ENCODE assay signal across 26 cellular contexts in the genomic region with DNA sequence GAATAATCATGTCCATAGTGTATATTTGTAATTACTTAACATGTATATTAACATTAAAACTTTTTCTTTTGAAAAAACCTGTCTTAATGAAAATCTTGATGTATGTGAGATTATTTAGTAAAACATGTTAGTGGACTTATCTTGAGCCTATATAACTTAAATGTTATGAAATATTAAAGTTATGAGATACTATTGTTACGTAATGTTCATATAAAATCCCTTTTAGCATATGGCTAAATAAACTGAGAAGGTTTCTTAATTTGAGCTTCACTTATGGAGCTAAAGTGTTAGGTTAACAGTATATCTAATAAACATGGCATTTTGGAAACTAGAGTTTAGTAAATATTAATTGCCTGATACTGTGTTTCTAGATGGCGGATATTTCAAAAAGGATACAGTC. TPM values are rescaled to one million over a fixed set of nuclear protein-coding genes. Genes with fewer than 3 reads are reported as not detected.
DNase-seq lines count a peak whose midpoint lies in the region; ATAC-seq, FAIRE-seq and TF ChIP-seq lines count a peak whose summit lies in the region.
"Had no signal": no experiment of that assay in that cellular context is flagged by ENCODE, and none has a peak within 500 bp of the region (broad histone marks: within the 10 kb centered on the region; RNA-seq: fewer than 3 reads in every experiment).

No MANE protein-coding gene starts in this region.

- H3K79me2 ChIP-seq in HepG2 (ENCODE audit: insufficient read depth, low read length) = peaks cover 7% of the 10 kb centered on the region
- H3K79me2 ChIP-seq in K562 (ENCODE audit: control insufficient read depth, insufficient read depth, low read length) = no peaks in the 10 kb centered on the region

- H3K9me1 ChIP-seq in K562 (ENCODE audit: control insufficient read depth, insufficient read depth, low read length) = no peaks in the 10 kb centered on the region

- FAIRE-seq in HepG2 (lab: Jason Lieb, UNC) (no peak), K562 (lab: Jason Lieb, UNC) (no peak), small intestine (lab: Jason Lieb, UNC) (peak; percentile 83)
- FAIRE-seq: A549, D721Med, GM12891, GM18507, H54 had no signal

- CTCF ChIA-PET in HepG2 (lab: Yijun Ruan, JAX; ENCODE audit: low intra/inter-chr PET ratio, low total read pairs) (no interaction called here), K562 (lab: Yijun Ruan, JAX; ENCODE audit: low intra/inter-chr PET ratio) (no interaction called here)

- H3K4me2 ChIP-seq in HepG2 (ENCODE audit: low read depth, low read length) (no peak overlapping the region), K562 (ENCODE audit: insufficient read depth, low read length) (no peak overlapping the region)
- H3K4me2 ChIP-seq: A549; BLaER1 treated with 17β-estradiol and CSF1 and Interleukin-3, amounts not matched to agents 10 nM and 100 nM had no signal

- ATAC-seq in HepG2 (no peak), right lobe of liver (no peak), K562 (no peak), SK-N-SH treated with all-trans-retinoic acid at 6 μM for 48 hours (no peak), GM21447 (IDR thresholded peaks at IDR 0.05; ENCODE audit: unreplicated experiment) (no peak), HG03097 (IDR thresholded peaks at IDR 0.05; ENCODE audit: low FRiP score, unreplicated experiment) (no peak)
- ATAC-seq: A549 had no signal

- in situ Hi-C loops in HepG2 (cut with HindIII; ENCODE audit: extremely low pct_ligation_motif_present, low pct_unique_long_range_greater_than_20kb) (no loop called here), K562 (cut with MboI) (no loop called here)

- POLR2A ChIA-PET in HepG2 (lab: Yijun Ruan, JAX) (interaction anchor here (1.8 kb wide), 1 partner anchor 123 kb away, joined by 5 read pairs; the partner anchor contains the start of gene TRAPPC6B), K562 (lab: Yijun Ruan, JAX) (no interaction called here)

- TF ChIP-seq CTCF in HepG2 (CRISPR knock-in tag; IDR thresholded peaks at IDR 0.05) (no peak), right lobe of liver (IDR thresholded peaks at IDR 0.05) (no peak), K562 (IDR thresholded peaks at IDR 0.05 in 2 of 3, conservative IDR thresholded peaks at IDR 0.05 in 1 of 3; ENCODE audit: insufficient read depth in 2 of 3, low read depth in 1 of 3, low read length in 3 of 3) (no peak), fibroblast of villous mesenchyme (IDR thresholded peaks at IDR 0.05; ENCODE audit: insufficient read depth, low read depth, low read length) (no peak)

- H3K27me3 ChIP-seq in HepG2 (ENCODE audit: control insufficient read depth in 1 of 2, insufficient read depth in 2 of 2, low read length in 2 of 2) (no peaks in the 10 kb centered on the region), right lobe of liver (no peaks in the 10 kb centered on the region), K562 (ENCODE audit: control insufficient read depth in 2 of 2, insufficient read depth in 2 of 2, low read length in 2 of 2) (no peaks in the 10 kb centered on the region), small intestine (ENCODE audit: control insufficient read depth in 2 of 2, insufficient read depth in 2 of 2, low read length in 2 of 2) (no peaks in the 10 kb centered on the region)
- H3K27me3 ChIP-seq: BE2C; BLaER1 treated with 17β-estradiol and CSF1 and Interleukin-3, amounts not matched to agents 10 nM and 100 nM had no signal

- H4K20me1 ChIP-seq in HepG2 (ENCODE audit: insufficient read depth, low read length) = 0 out of 2 replicates have a peak, but pooled peaks cover 4% of the 10 kb centered on the region
- H4K20me1 ChIP-seq in K562 (replicated peaks; ENCODE audit: control insufficient read depth, insufficient read depth, low read length) = no peaks in the 10 kb centered on the region
- H4K20me1 ChIP-seq: BLaER1 treated with 17β-estradiol and CSF1 and Interleukin-3, amounts not matched to agents 10 nM and 100 nM had no signal

- H3K4me3 ChIP-seq in HepG2 (replicated peaks in 1 of 3; ENCODE audit: insufficient read depth in 1 of 3, low read depth in 2 of 3, low read length in 3 of 3) (no peak overlapping the region), right lobe of liver (no peak overlapping the region), K562 (no peak overlapping the region), fibroblast of villous mesenchyme (ENCODE audit: low read depth, low read length) (no peak overlapping the region), small intestine (ENCODE audit: low read depth in 1 of 2, low read length in 2 of 2) (no peak overlapping the region)
- H3K4me3 ChIP-seq: A549; BLaER1 treated with 17β-estradiol and CSF1 and Interleukin-3, amounts not matched to agents 10 nM and 100 nM; HAP-1 had no signal

- TF ChIP-seq POLR2A in HepG2 (IDR thresholded peaks at IDR 0.05; ENCODE audit: insufficient read depth in 1 of 2, low read depth in 2 of 2, low read length in 2 of 2) (no peak), right lobe of liver (IDR thresholded peaks at IDR 0.05) (no peak), K562 (conservative IDR thresholded peaks at IDR 0.05) (no peak)

- TF ChIP-seq EP300 in HepG2 (IDR thresholded peaks at IDR 0.05; ENCODE audit: low read depth in 2 of 2, low read length in 2 of 2) (no peak), HepG2 (CRISPR knock-in tag; IDR thresholded peaks at IDR 0.05; ENCODE audit: borderline replicate concordance) (no peak), K562 (IDR thresholded peaks at IDR 0.05; ENCODE audit: low read length) (no peak)

- H3K36me3 ChIP-seq in HepG2 (replicated peaks in 1 of 2; ENCODE audit: control insufficient read depth in 1 of 2, insufficient read depth in 2 of 2, low read length in 2 of 2) = peaks cover 25 to 87% of the 10 kb centered on the region in 2 experiments
- H3K36me3 ChIP-seq in right lobe of liver = peaks cover 4 to 88% (median 41%) of the 10 kb centered on the region in 4 donors
- peaks cover 21% of the 10 kb centered on the region; the same call in 1 of the 3 replicates for H3K36me3 ChIP-seq in K562 (ENCODE audit: control insufficient read depth, insufficient read depth, low read length)
- H3K36me3 ChIP-seq in small intestine (ENCODE audit: control insufficient read depth in 2 of 2, insufficient read depth in 2 of 2, low read length in 2 of 2) = peaks cover 12 to 20% of the 10 kb centered on the region in 2 donors

- TF ChIP-seq RAD21 in HepG2 (CRISPR knock-in tag; IDR thresholded peaks at IDR 0.05) = no peak
- TF ChIP-seq RAD21 in K562 (CRISPR knock-in tag; conservative IDR thresholded peaks at IDR 0.05 in 1 of 2, IDR thresholded peaks at IDR 0.05 in 1 of 2) = no peak

- intact Hi-C loops in HepG2 (cut with micrococcal nuclease; ENCODE audit: unreplicated experiment) (no loop called here), right lobe of liver (cut with DNase I) (no loop called here), K562 (cut with micrococcal nuclease) (no loop called here)

- BruUV-seq in HepG2 (replicated peaks; lab: Mats Ljungman, UMichigan) (no TSS peak), K562 (replicated peaks; lab: Mats Ljungman, UMichigan) (no TSS peak)

- no peak for DNase-seq in HepG2 (ENCODE audit: low spot score)
- DNase-seq in right lobe of liver = no peak
- no peak for DNase-seq in K562 (ENCODE audit: extremely low read depth in 1 of 4, low spot score in 3 of 4)
- peak; percentile 13 for DNase-seq in fibroblast of villous mesenchyme (ENCODE audit: low read depth)
- DNase-seq in small intestine = no peak
- DNase-seq: ACHN; AML-193; BE2C; CD4-positive, alpha-beta T cell; CD8-positive, alpha-beta memory T cell; DMS 273 treated with DMSO at 0.1 percent for 48 hours; DMS79; EL; GF-D8; GOT3 had no signal

- H3K4me1 ChIP-seq in HepG2 (ENCODE audit: insufficient read depth, low read length) = no peaks in the 10 kb centered on the region
- no peaks in the 10 kb centered on the region for H3K4me1 ChIP-seq in right lobe of liver
- H3K4me1 ChIP-seq in K562 (replicated peaks in 1 of 2; ENCODE audit: control insufficient read depth in 2 of 2, insufficient read depth in 2 of 2, low read length in 2 of 2) = no peaks in the 10 kb centered on the region
- H3K4me1 ChIP-seq in small intestine (ENCODE audit: control insufficient read depth in 2 of 2, insufficient read depth in 1 of 2, low read depth in 1 of 2, low read length in 1 of 2) = no peaks in the 10 kb centered on the region
- H3K4me1 ChIP-seq: A549; BE2C; BLaER1 treated with 17β-estradiol and CSF1 and Interleukin-3, amounts not matched to agents 10 nM and 100 nM; HAP-1 had no signal

- H2AFZ ChIP-seq in HepG2 (ENCODE audit: low read length) (no peak overlapping the region), K562 (ENCODE audit: low read depth, low read length) (no peak overlapping the region)

- 96% methylated on average over 2 of the region's 2 CpGs for WGBS in HepG2 (ENCODE audit: low lambda C conversion rate)
- WGBS in right lobe of liver (ENCODE audit: insufficient coverage, low coverage, low lambda C conversion rate, missing lambda C conversion rate) = 93% methylated on average over 2 of the region's 2 CpGs
- 92% methylated on average over 2 of the region's 2 CpGs for WGBS in K562 (ENCODE audit: insufficient coverage, low coverage, missing lambda C conversion rate)
- 98 to 100% (median 99%) methylated on average over 2 of the region's 2 CpGs for WGBS in small intestine, 3 donors

- no peak overlapping the region for H3K9ac ChIP-seq in HepG2 (ENCODE audit: insufficient read depth, low read depth, low read length)
- H3K9ac ChIP-seq in K562 (ENCODE audit: insufficient read depth in 1 of 2, low read depth in 2 of 2, low read length in 2 of 2) = no peak overlapping the region
- H3K9ac ChIP-seq: BLaER1 treated with 17β-estradiol and CSF1 and Interleukin-3, amounts not matched to agents 10 nM and 100 nM had no signal

- no peaks in the 10 kb centered on the region for H3K9me3 ChIP-seq in HepG2 (ENCODE audit: low read length)
- H3K9me3 ChIP-seq in right lobe of liver = no peaks in the 10 kb centered on the region
- H3K9me3 ChIP-seq in K562 (replicated peaks; ENCODE audit: control insufficient read depth, insufficient read depth, low read depth, low read length) = no peaks in the 10 kb centered on the region
- no peaks in the 10 kb centered on the region for H3K9me3 ChIP-seq in small intestine (ENCODE audit: control insufficient read depth, low read depth)
- H3K9me3 ChIP-seq: A549; BE2C; BLaER1 treated with 17β-estradiol and CSF1 and Interleukin-3, amounts not matched to agents 10 nM and 100 nM; HAP-1 had no signal

- H3K27ac ChIP-seq in HepG2 (ENCODE audit: extremely low read length, insufficient read depth, low read length) (no peak overlapping the region), right lobe of liver (no peak overlapping the region), K562 (ENCODE audit: extremely low read depth, low read depth, low read length) (no peak overlapping the region), small intestine (ENCODE audit: low read depth in 1 of 2, low read length in 1 of 2) (no peak overlapping the region)
- H3K27ac ChIP-seq: 22Rv1; A549; BLaER1 treated with 17β-estradiol and CSF1 and Interleukin-3, amounts not matched to agents 10 nM and 100 nM had no signal

RNA-seq across cellular contexts. Expression of gene MIA2, which starts 59.9 kb away (rescaled TPM):
- total RNA-seq in HepG2 (2016; rRNA removed; fragmentation: Illumina TruSeq; extraction: Trizol) = 119 and 158 TPM in 2 replicates
- total RNA-seq in HepG2 (2016; cell fraction: cytosol; rRNA removed; fragmentation: Illumina TruSeq; extraction: Trizol; ENCODE audit: low read depth) = 154 and 169 TPM in 2 replicates
- 111 and 161 TPM in 2 replicates for total RNA-seq in HepG2 (2016; cell fraction: insoluble cytoplasmic fraction; rRNA removed; fragmentation: Illumina TruSeq; extraction: Trizol)
- 165 and 196 TPM in 2 replicates for total RNA-seq in HepG2 (2016; cell fraction: membrane; rRNA removed; fragmentation: Illumina TruSeq; extraction: Trizol)
- 192 and 219 TPM in 2 replicates for total RNA-seq in HepG2 (2016; cell fraction: nucleus; rRNA removed; fragmentation: Illumina TruSeq; extraction: Trizol)
- 131 and 134 TPM in 2 replicates for polyA plus RNA-seq in HepG2 (2011; rRNA removed)
- 57.1 and 79.7 TPM in 2 replicates for polyA plus RNA-seq in HepG2 (2011; cell fraction: cytosol; rRNA removed)
- polyA plus RNA-seq in HepG2 (2011; cell fraction: nucleus; rRNA removed) = 77.3 and 94.7 TPM in 2 replicates
- polyA plus RNA-seq in HepG2 (2012) = 103 and 118 TPM in 2 replicates
- polyA plus RNA-seq in HepG2 (2016; cell fraction: cytosol; fragmentation: Illumina TruSeq; extraction: Trizol; ENCODE audit: low read depth) = 19.6 and 24.5 TPM in 2 replicates
- polyA plus RNA-seq in HepG2 (2016; cell fraction: insoluble cytoplasmic fraction; fragmentation: Illumina TruSeq; extraction: Trizol; ENCODE audit: low read depth) = 95.4 and 102 TPM in 2 replicates
- 45.8 and 50.4 TPM in 2 replicates for polyA plus RNA-seq in HepG2 (2016; cell fraction: membrane; fragmentation: Illumina TruSeq; extraction: Trizol; ENCODE audit: low read depth)
- 216 and 223 TPM in 2 replicates for polyA plus RNA-seq in HepG2 (2016; cell fraction: nucleus; fragmentation: Illumina TruSeq; extraction: Trizol; ENCODE audit: insufficient read depth, low read depth)
- 24.3 and 71.9 TPM in 2 replicates for polyA minus RNA-seq in HepG2 (2011; rRNA and poly(A)+ RNA removed; ENCODE audit: low replicate concordance)
- 59.9 and 69.8 TPM in 2 replicates for polyA minus RNA-seq in HepG2 (2011; cell fraction: cytosol; rRNA and poly(A)+ RNA removed)
- 211 and 242 TPM in 2 replicates for polyA minus RNA-seq in HepG2 (2011; cell fraction: nucleus; rRNA and poly(A)+ RNA removed)
- 10 to 100 TPM; 58.7 to 90.8 (median 73.6) TPM for total RNA-seq in right lobe of liver
- 7.1 and 20.8 TPM in 2 replicates for total RNA-seq in K562 (2011; cell fraction: chromatin; rRNA removed; ENCODE audit: low replicate concordance)
- total RNA-seq in K562 (2011; cell fraction: nucleolus; rRNA removed) = 5.3 and 8.0 TPM in 2 replicates
- 12.2 and 17.0 TPM in 2 replicates for total RNA-seq in K562 (2011; cell fraction: nucleoplasm; rRNA removed)
- total RNA-seq in K562 (2014; rRNA removed) = 6.9 and 7.2 TPM in 2 replicates
- total RNA-seq in K562 (2014; rRNA removed; fragmentation: Illumina TruSeq; extraction: Trizol) = 17.0 and 18.9 TPM in 2 replicates
- 11.8 and 13.6 TPM in 2 replicates for total RNA-seq in K562 (2015; rRNA removed; fragmentation: Illumina TruSeq; extraction: Trizol)
- total RNA-seq in K562 (2021) = 10.4 and 12.8 TPM in 2 replicates
- polyA plus RNA-seq in K562 (2011; rRNA removed) = 12.3 and 13.0 TPM in 2 replicates
- 6.4 and 8.1 TPM in 2 replicates for polyA plus RNA-seq in K562 (2011; cell fraction: cytosol; rRNA removed)
- 10.6 and 11.1 TPM in 2 replicates for polyA plus RNA-seq in K562 (2011; cell fraction: nucleus; rRNA removed)
- polyA plus RNA-seq in K562 (2012) = 7.3 and 17.5 TPM in 2 replicates
- polyA plus RNA-seq in K562 (2014; fragmentation: Illumina TruSeq; extraction: Trizol) = 18.3 and 21.8 TPM in 2 replicates
- polyA plus RNA-seq in K562 (2014; fragmentation: Nextera tagmentation; extraction: Ambion mirVana) = 10 to 100 TPM in 1 of 2 experiments, 1 to 10 TPM in 1; 6.0 to 11.5 TPM
- polyA plus RNA-seq in K562 (2014; rRNA removed) = 11.8 and 12.2 TPM in 2 replicates
- 8.6 and 10.0 TPM in 2 replicates for polyA minus RNA-seq in K562 (2011; rRNA and poly(A)+ RNA removed)
- polyA minus RNA-seq in K562 (2011; cell fraction: cytosol; rRNA and poly(A)+ RNA removed) = 4.2 and 5.0 TPM in 2 replicates
- polyA minus RNA-seq in K562 (2011; cell fraction: nucleus; rRNA and poly(A)+ RNA removed) = 5.0 and 7.9 TPM in 2 replicates
- total RNA-seq in fibroblast of villous mesenchyme = 14.5 and 21.6 TPM in 2 replicates
- 100 to 1,000 TPM in 2 of 3 donors, 10 to 100 TPM in 1; 55.3 to 264 (median 161) TPM for polyA plus RNA-seq in small intestine

Comparison
In these comparisons a context has a peak if more than half of its experiments do, and no peak if none do; other contexts are left out.
1. Of the 241 proteins assayed by ChIP-seq in both HepG2 and K562: peak only in HepG2: none; only in K562: CEBPG; in both: CEBPB; in neither: 239.